10 cellular contexts compared by ENCODE assay signal in genomic region chrX:45803383-45803921, GRCh38.
A peak's percentile ranks its signal among the peaks of the same experiment; 100 is the strongest.
DNase-seq lines count a peak whose midpoint lies in the region; ATAC-seq lines count a peak whose summit lies in the region.
"Had no signal": no experiment of that assay in that cellular context is flagged by ENCODE, and none has a peak within 500 bp of the region (broad histone marks: within the 10 kb centered on the region; RNA-seq: fewer than 3 reads in every experiment).

No MANE protein-coding gene starts in this region.

- H3K27me3 ChIP-seq in naive thymus-derived CD4-positive, alpha-beta T cell (ENCODE audit: control insufficient read depth in 2 of 2, insufficient read depth in 2 of 2, low read length in 2 of 2), result no peaks in the 10 kb centered on the region

- H3K27me3 Mint-ChIP-seq in activated naive CD8-positive, alpha-beta T cell treated with anti-CD3 and anti-CD28 coated beads, Interleukin-2, amount 10 ng/mL, durations not matched to agents 7 days and 5 days, result no peaks in the 10 kb centered on the region
- no peaks in the 10 kb centered on the region for H3K27me3 Mint-ChIP-seq in naive thymus-derived CD4-positive, alpha-beta T cell

- H3K27ac ChIP-seq in naive thymus-derived CD4-positive, alpha-beta T cell (ENCODE audit: low read depth, low read length), result no peak overlapping the region

- no peak overlapping the region for H3K4me3 Mint-ChIP-seq in activated naive CD8-positive, alpha-beta T cell treated with anti-CD3 and anti-CD28 coated beads, Interleukin-2, amount 10 ng/mL, durations not matched to agents 7 days and 5 days
- peak overlapping the region in 1 of 10 donors; percentile 36 for H3K4me3 Mint-ChIP-seq in naive thymus-derived CD4-positive, alpha-beta T cell

- H3K4me3 ChIP-seq in naive thymus-derived CD4-positive, alpha-beta T cell (ENCODE audit: low read length), result no peak overlapping the region

- DNase-seq in GM03348 (ENCODE audit: low spot score), result peak; percentile 46
- DNase-seq in NOMO-1 treated with dmso at 0.1 percent for 144 hours (lab: John Stamatoyannopoulos, UW; ENCODE audit: unreplicated experiment), result peak; percentile 88
- no peak for DNase-seq in activated naive CD8-positive, alpha-beta T cell treated with anti-CD3 and anti-CD28 coated beads, Interleukin-2, amount 10 ng/mL, durations not matched to agents 7 days and 5 days
- peak in 1 of 9 donors; percentile 45 for DNase-seq in naive thymus-derived CD4-positive, alpha-beta T cell
- no peak for DNase-seq in left ventricle myocardium superior
- DNase-seq in NCI-H1105 (lab: John Stamatoyannopoulos, UW), result no peak
- no peak for DNase-seq in midbrain (lab: John Stamatoyannopoulos, UW)
- DNase-seq: effector CD4-positive, alpha-beta T cell; NCI-H526 had no signal

- no peaks in the 10 kb centered on the region for H3K36me3 ChIP-seq in naive thymus-derived CD4-positive, alpha-beta T cell (ENCODE audit: control insufficient read depth in 2 of 3, insufficient read depth in 3 of 3, low read length in 3 of 3)

- H3K36me3 Mint-ChIP-seq in activated naive CD8-positive, alpha-beta T cell treated with anti-CD3 and anti-CD28 coated beads, Interleukin-2, amount 10 ng/mL, durations not matched to agents 7 days and 5 days, result peaks cover 2% of the 10 kb centered on the region
- peaks cover 0 to 11% (median 0%) of the 10 kb centered on the region in 5 donors for H3K36me3 Mint-ChIP-seq in naive thymus-derived CD4-positive, alpha-beta T cell

- H3K9me3 ChIP-seq in naive thymus-derived CD4-positive, alpha-beta T cell (ENCODE audit: control insufficient read depth in 2 of 3, low read length in 3 of 3), result no peaks in the 10 kb centered on the region

- intact Hi-C loops in naive thymus-derived CD4-positive, alpha-beta T cell (cut with micrococcal nuclease), result loop anchor here in 1 of 2 donors (10.0 kb wide), 1 partner anchor 741 kb away; the partner anchor contains the start of gene ZNF674
- intact Hi-C loops in left ventricle myocardium superior (cut with micrococcal nuclease), result no loop called here

- H3K9me3 Mint-ChIP-seq in activated naive CD8-positive, alpha-beta T cell treated with anti-CD3 and anti-CD28 coated beads, Interleukin-2, amount 10 ng/mL, durations not matched to agents 7 days and 5 days, result no peaks in the 10 kb centered on the region
- H3K9me3 Mint-ChIP-seq in naive thymus-derived CD4-positive, alpha-beta T cell, result no peaks in the 10 kb centered on the region

- ATAC-seq in activated naive CD8-positive, alpha-beta T cell treated with anti-CD3 and anti-CD28 coated beads, Interleukin-2, amount 10 ng/mL, durations not matched to agents 7 days and 5 days (ENCODE audit: low read depth), result no peak
- ATAC-seq in naive thymus-derived CD4-positive, alpha-beta T cell, result peak; percentile 15
- ATAC-seq in left ventricle myocardium superior (no peak), GM18907 (IDR thresholded peaks at IDR 0.05; ENCODE audit: unreplicated experiment) (no peak)

- peaks cover 50% of the 10 kb centered on the region for H3K4me1 Mint-ChIP-seq in activated naive CD8-positive, alpha-beta T cell treated with anti-CD3 and anti-CD28 coated beads, Interleukin-2, amount 10 ng/mL, durations not matched to agents 7 days and 5 days
- H3K4me1 Mint-ChIP-seq in naive thymus-derived CD4-positive, alpha-beta T cell, result peaks cover 8 to 62% (median 41%) of the 10 kb centered on the region in 7 donors

- CTCF ChIA-PET in naive thymus-derived CD4-positive, alpha-beta T cell (lab: Charles Lee), result interaction anchor here (0.7 kb wide), 2 partner anchors 40 to 1477 kb away, joined by 3 to 5 read pairs; no protein-coding TSS in a partner anchor

- H3K4me1 ChIP-seq in naive thymus-derived CD4-positive, alpha-beta T cell (ENCODE audit: control insufficient read depth in 2 of 2, insufficient read depth in 2 of 2, low read length in 2 of 2), result peaks cover 18 to 24% of the 10 kb centered on the region in 2 donors

- peak overlapping the region; percentile 16 for H3K27ac Mint-ChIP-seq in activated naive CD8-positive, alpha-beta T cell treated with anti-CD3 and anti-CD28 coated beads, Interleukin-2, amount 10 ng/mL, durations not matched to agents 7 days and 5 days
- H3K27ac Mint-ChIP-seq in naive thymus-derived CD4-positive, alpha-beta T cell, result peak overlapping the region in 2 of 9 donors; percentile 38 to 57

- POLR2A ChIA-PET in activated naive CD8-positive, alpha-beta T cell treated with anti-CD3 and anti-CD28 coated beads, Interleukin-2, amount 10 ng/mL, durations not matched to agents 7 days and 5 days (lab: Charles Lee), result interaction anchor here (1.0 kb wide), 2 partner anchors 32 to 931 kb away, joined by 3 to 4 read pairs; partner anchors contain the start of gene KDM6A
- POLR2A ChIA-PET in naive thymus-derived CD4-positive, alpha-beta T cell (lab: Charles Lee), result no interaction called here

Comparison
In these comparisons a context has a peak if more than half of its experiments do, and no peak if none do; other contexts are left out.
1. DNase-seq: peak in GM03348 (single experiment) and NOMO-1 treated with dmso at 0.1 percent for 144 hours (single experiment); none in activated naive CD8-positive, alpha-beta T cell treated with anti-CD3 and anti-CD28 coated beads, Interleukin-2, amount 10 ng/mL, durations not matched to agents 7 days and 5 days (single experiment), left ventricle myocardium superior (single experiment), NCI-H1105 (single experiment) and midbrain (single experiment).